Comparison of ENCODE assay signal across 26 cellular contexts in genomic region chr16:89197033-89197632, GRCh38. TPM values are rescaled to one million over a fixed set of nuclear protein-coding genes. Genes with fewer than 3 reads are reported as not detected.
"Had no signal": no experiment of that assay in that cellular context is flagged by ENCODE, and none has a peak within 500 bp of the region (broad histone marks: within the 10 kb centered on the region; RNA-seq: fewer than 3 reads in every experiment).

No MANE protein-coding gene starts in this region.

- DNase-seq: activated CD4-positive, alpha-beta T cell treated with anti-CD3 and anti-CD28 coated beads, Interleukin-2, amount 50 U/mL, for 1 hour; activated CD4-positive, CD25-positive, alpha-beta regulatory T cell treated with anti-CD3 and anti-CD28 coated beads, Interleukin-2, amount 50 U/mL, for 72 hours; activated CD8-positive, alpha-beta T cell treated with anti-CD3 and anti-CD28 coated beads for 36 hours; activated naive CD8-positive, alpha-beta T cell treated with anti-CD3 and anti-CD28 coated beads, Interleukin-2, amount 50 U/mL, for 24 hours; activated T-cell treated with anti-CD3 and anti-CD28 coated beads, Interleukin-2, amount 50 U/mL, for 4 hours; amygdala; foreskin keratinocyte; left colon; midbrain; naive thymus-derived CD8-positive, alpha-beta T cell; occipital lobe; sigmoid colon; small intestine; stimulated activated CD4-positive, alpha-beta T cell treated with anti-CD3 and anti-CD28 coated beads, Interleukin-1b, Interleukin-23, amount 100 ng/mL, for 48 hours; stimulated activated CD4-positive, alpha-beta T cell treated with anti-CD3 and anti-CD28 coated beads, Interleukin-4, amount 100 ng/mL, for 4 hours; stimulated activated CD8-positive, alpha-beta memory T cell treated with anti-CD3 and anti-CD28 coated beads, Interleukin-4, amount 100 ng/mL, for 48 hours; stimulated activated naive CD8-positive, alpha-beta T cell treated with anti-CD3 and anti-CD28 coated beads, Interleukin-15, amount 100 ng/mL, for 72 hours; substantia nigra; T-helper 2 cell had no signal

- H3K9me3 ChIP-seq: esophagus muscularis mucosa, sigmoid colon, vagina had no signal

- H3K27me3 ChIP-seq: vagina had no signal

- H3K36me3 ChIP-seq: esophagus muscularis mucosa, sigmoid colon, vagina had no signal

- H3K4me3 ChIP-seq: esophagus muscularis mucosa, sigmoid colon, vagina had no signal

- H3K4me1 ChIP-seq: foreskin keratinocyte had no signal

- H3K27ac ChIP-seq: esophagus muscularis mucosa, foreskin keratinocyte, sigmoid colon, vagina had no signal

- ATAC-seq: activated CD8-positive, alpha-beta T cell treated with anti-CD3 and anti-CD28 coated beads for 36 hours; activated naive CD8-positive, alpha-beta T cell treated with anti-CD3 and anti-CD28 coated beads, Interleukin-2, amount 50 U/mL, for 24 hours; activated T-cell treated with anti-CD3 and anti-CD28 coated beads, Interleukin-2, amount 50 U/mL, for 4 hours; activated T-helper 17 cell treated with anti-CD3 and anti-CD28 coated beads, Interleukin-2, amount 50 U/mL, for 72 hours; foreskin keratinocyte; left colon; naive thymus-derived CD8-positive, alpha-beta T cell; stimulated activated memory B cell treated with anti-CD40 and anti-IgM and Interleukin-4, amounts not matched to agents 10 μg/mL and 1 μg/mL and 100 μg/mL, for 72 hours; stimulated activated naive CD8-positive, alpha-beta T cell treated with anti-CD3 and anti-CD28 coated beads, Interleukin-15, amount 100 ng/mL, for 72 hours had no signal

RNA-seq across cellular contexts. Expression of gene SLC22A31, which starts 3.2 kb away (rescaled TPM):
- total RNA-seq: foreskin keratinocyte; naive thymus-derived CD8-positive, alpha-beta T cell; occipital lobe; sigmoid colon; vagina had no signal
- polyA plus RNA-seq: keratinocyte; naive thymus-derived CD8-positive, alpha-beta T cell had no signal

RNA-seq across cellular contexts. Expression of gene CDH15, which starts 25.6 kb away (rescaled TPM):
- total RNA-seq: activated CD8-positive, alpha-beta T cell treated with anti-CD3 and anti-CD28 coated beads for 36 hours; activated T-cell treated with anti-CD3 and anti-CD28 coated beads, Interleukin-2, amount 50 U/mL, for 4 hours; foreskin keratinocyte; left colon; lower leg skin; naive thymus-derived CD8-positive, alpha-beta T cell; neural crest cell; sigmoid colon; vagina had no signal
- polyA plus RNA-seq: keratinocyte; naive thymus-derived CD8-positive, alpha-beta T cell had no signal
